12 cellular contexts compared by ENCODE assay signal in the genomic region with DNA sequence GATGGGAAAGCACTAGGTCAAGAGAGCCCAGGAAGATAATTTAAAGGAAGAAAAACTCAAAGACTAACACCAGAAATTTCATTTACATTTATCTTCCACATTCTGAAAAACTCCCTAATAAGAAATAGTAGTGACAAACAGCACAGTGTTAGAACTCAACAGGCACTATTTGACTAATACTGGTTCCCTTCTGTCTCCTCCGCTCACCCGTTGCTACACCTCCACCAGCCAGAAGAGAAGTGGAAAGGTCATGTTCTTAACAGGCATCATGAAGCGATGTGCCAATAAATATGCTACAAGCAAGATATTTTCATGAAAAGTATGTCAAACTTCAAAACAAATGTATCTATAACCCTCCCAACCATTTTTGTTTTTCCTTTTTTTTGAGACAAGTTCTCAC. TPM values are rescaled to one million over a fixed set of nuclear protein-coding genes. Genes with fewer than 3 reads are reported as not detected.
DNase-seq lines count a peak whose midpoint lies in the region; ATAC-seq, FAIRE-seq and TF ChIP-seq lines count a peak whose summit lies in the region.
"Had no signal": no experiment of that assay in that cellular context is flagged by ENCODE, and none has a peak within 500 bp of the region (broad histone marks: within the 10 kb centered on the region; RNA-seq: fewer than 3 reads in every experiment).

No MANE protein-coding gene starts in this region.

- no peaks in the 10 kb centered on the region for H3K9me3 Mint-ChIP-seq in IgD-negative memory B cell
- H3K9me3 Mint-ChIP-seq in naive B cell = no peaks in the 10 kb centered on the region
- H3K9me3 Mint-ChIP-seq in osteocyte (ENCODE audit: unreplicated experiment) = no peaks in the 10 kb centered on the region

- H3K27me3 Mint-ChIP-seq in IgD-negative memory B cell = no peaks in the 10 kb centered on the region
- no peaks in the 10 kb centered on the region for H3K27me3 Mint-ChIP-seq in naive B cell
- H3K27me3 Mint-ChIP-seq in osteocyte (ENCODE audit: unreplicated experiment) = no peaks in the 10 kb centered on the region

- ATAC-seq in GM18873 (IDR thresholded peaks at IDR 0.05; ENCODE audit: low FRiP score, unreplicated experiment) (peak; percentile 37), naive B cell (ENCODE audit: low read depth in 2 of 2) (no peak), HG03175 (IDR thresholded peaks at IDR 0.05; ENCODE audit: unreplicated experiment) (no peak)

- H3K27ac Mint-ChIP-seq in IgD-negative memory B cell = peak overlapping the region in 2 of 3 donors; percentile 23 to 34
- H3K27ac Mint-ChIP-seq in naive B cell = peak overlapping the region in 5 of 6 donors; percentile 12 to 71 (median 53)
- no peak overlapping the region for H3K27ac Mint-ChIP-seq in osteocyte (ENCODE audit: unreplicated experiment)

- peaks cover 40 to 52% (median 42%) of the 10 kb centered on the region in 3 donors for H3K4me1 Mint-ChIP-seq in IgD-negative memory B cell
- peaks cover 16 to 48% (median 33%) of the 10 kb centered on the region in 3 donors for H3K4me1 Mint-ChIP-seq in naive B cell
- H3K4me1 Mint-ChIP-seq in osteocyte (ENCODE audit: unreplicated experiment) = peaks cover 29% of the 10 kb centered on the region

- H3K4me3 Mint-ChIP-seq in IgD-negative memory B cell (peak overlapping the region in 2 of 4 donors; percentile 38 to 81), naive B cell (peak overlapping the region in 7 of 8 donors; percentile 5 to 68 (median 54)), osteocyte (ENCODE audit: unreplicated experiment) (no peak overlapping the region)

- peak; percentile 22 for DNase-seq in GM10266 (ENCODE audit: extremely low spot score)
- DNase-seq in naive B cell = no peak
- DNase-seq in superior temporal gyrus (ENCODE audit: extremely low spot score) = no peak
- no peak for DNase-seq in D721Med (ENCODE audit: insufficient read length, low spot score)
- DNase-seq in osteocyte (ENCODE audit: extremely low spot score, unreplicated experiment) = no peak
- DNase-seq: DMS79, kidney glomerular epithelial cell, T-helper 2 cell had no signal

- TF ChIP-seq CTCF in GM10266 (IDR thresholded peaks at IDR 0.05; ENCODE audit: control insufficient read depth, insufficient read depth, low read depth, missing control alignments) = no peak
- no peak for TF ChIP-seq CTCF in D721Med (IDR thresholded peaks at IDR 0.05; ENCODE audit: insufficient read depth, missing control alignments)
- TF ChIP-seq CTCF in osteocyte (IDR thresholded peaks at IDR 0.05) = no peak

- H3K36me3 Mint-ChIP-seq in IgD-negative memory B cell (no peaks in the 10 kb centered on the region), naive B cell (no peaks in the 10 kb centered on the region), osteocyte (ENCODE audit: unreplicated experiment) (no peaks in the 10 kb centered on the region)

- FAIRE-seq in D721Med (lab: Jason Lieb, UNC) = no peak
- FAIRE-seq: bronchial epithelial cell had no signal

RNA-seq across cellular contexts. Expression of gene ROCK1, which starts 5.7 kb away (rescaled TPM):
- 41.2 TPM for polyA plus RNA-seq in IgD-negative memory B cell
- polyA plus RNA-seq in naive B cell (ENCODE audit: low read depth in 6 of 6) = 10 to 100 TPM; 25.3 to 63.9 (median 37.8) TPM
- 50.8 and 51.0 TPM in 2 replicates for total RNA-seq in osteocyte
